Comparison of ENCODE assay signal across 10 cellular contexts in the genomic region with DNA sequence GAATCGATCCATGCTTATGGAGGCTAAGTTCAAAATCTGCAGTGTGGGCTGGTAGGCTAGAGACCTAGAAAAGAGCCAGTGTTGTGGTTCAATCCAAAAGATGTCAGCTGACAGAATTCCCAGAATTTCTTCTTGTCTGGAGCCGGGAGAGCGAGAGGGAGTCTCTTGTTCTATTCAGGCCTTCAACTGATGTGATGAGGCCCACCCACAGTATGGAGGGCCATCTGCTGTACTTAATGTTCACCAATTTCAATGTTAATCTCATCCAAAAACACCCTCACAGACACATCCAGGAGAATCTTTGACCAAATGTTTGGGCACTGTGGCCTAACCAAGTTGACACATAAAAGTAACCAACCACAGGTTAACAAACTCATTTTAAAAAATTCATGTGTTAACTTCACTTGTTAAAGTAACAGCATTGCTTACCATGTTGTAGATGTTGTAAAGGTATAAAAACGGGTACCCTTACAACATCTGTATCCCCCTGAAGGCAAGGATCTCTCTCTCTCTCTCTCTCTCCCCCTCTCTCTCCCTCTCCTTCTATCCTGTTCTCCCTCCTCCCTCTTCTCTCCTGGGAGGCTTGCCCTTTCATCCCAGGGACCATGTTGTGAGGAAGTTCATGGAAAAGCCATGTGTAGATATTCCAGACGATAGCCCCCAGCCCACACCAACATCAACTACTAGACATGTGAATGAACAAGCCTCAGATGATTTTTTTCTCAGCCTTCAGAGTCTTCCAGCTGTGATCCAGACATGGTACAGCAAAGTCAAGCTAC.
A peak's percentile ranks its signal among the peaks of the same experiment; 100 is the strongest.
DNase-seq lines count a peak whose midpoint lies in the region; ATAC-seq and TF ChIP-seq lines count a peak whose summit lies in the region.
"Had no signal": no experiment of that assay in that cellular context is flagged by ENCODE, and none has a peak within 500 bp of the region (broad histone marks: within the 10 kb centered on the region; RNA-seq: fewer than 3 reads in every experiment).

No MANE protein-coding gene starts in this region.

- peak overlapping the region; percentile 54; the same call in 1 of the 2 replicates for H2AFZ ChIP-seq in OCI-LY3 (ENCODE audit: low read depth, low read length)

- no peaks in the 10 kb centered on the region for H3K36me3 Mint-ChIP-seq in CD4-positive, CD25-positive, alpha-beta regulatory T cell
- H3K36me3 Mint-ChIP-seq in progenitor cell of endocrine pancreas (ENCODE audit: insufficient read depth): no peaks in the 10 kb centered on the region

- no peaks in the 10 kb centered on the region for H3K27me3 Mint-ChIP-seq in CD4-positive, CD25-positive, alpha-beta regulatory T cell
- no peaks in the 10 kb centered on the region for H3K27me3 Mint-ChIP-seq in progenitor cell of endocrine pancreas

- H3K27ac Mint-ChIP-seq in CD4-positive, CD25-positive, alpha-beta regulatory T cell: peak overlapping the region; percentile 95 to 98 (median 97)
- peak overlapping the region; percentile 96 for H3K27ac Mint-ChIP-seq in progenitor cell of endocrine pancreas

- ATAC-seq in CD4-positive, CD25-positive, alpha-beta regulatory T cell (ENCODE audit: low read depth in 2 of 2): no peak
- ATAC-seq in GM21447 (IDR thresholded peaks at IDR 0.05; ENCODE audit: unreplicated experiment) (no peak), GM19023 (IDR thresholded peaks at IDR 0.05; ENCODE audit: unreplicated experiment) (no peak), HG03097 (IDR thresholded peaks at IDR 0.05; ENCODE audit: low FRiP score, unreplicated experiment) (no peak)

- DNase-seq in CD4-positive, CD25-positive, alpha-beta regulatory T cell: no peak
- no peak for DNase-seq in effector memory CD4-positive, alpha-beta T cell
- DNase-seq in progenitor cell of endocrine pancreas (ENCODE audit: low spot score, unreplicated experiment): no peak
- DNase-seq in foreskin fibroblast: no peak
- DNase-seq: GDM1, Kasumi-1 had no signal

- no peaks in the 10 kb centered on the region for H4K20me1 ChIP-seq in OCI-LY3 (ENCODE audit: insufficient read depth, low read length)

- H3K9me3 ChIP-seq in CD4-positive, CD25-positive, alpha-beta regulatory T cell (ENCODE audit: control insufficient read depth in 2 of 2, low read length in 2 of 2): no peaks in the 10 kb centered on the region
- no peaks in the 10 kb centered on the region for H3K9me3 ChIP-seq in OCI-LY3 (ENCODE audit: insufficient read depth, low read length)
- no peaks in the 10 kb centered on the region for H3K9me3 ChIP-seq in effector memory CD4-positive, alpha-beta T cell (ENCODE audit: control insufficient read depth, low read length)

- no peak for TF ChIP-seq CTCF in OCI-LY3 (IDR thresholded peaks at IDR 0.05; ENCODE audit: low read depth, low read length)
- no peak for TF ChIP-seq CTCF in progenitor cell of endocrine pancreas (IDR thresholded peaks at IDR 0.05; ENCODE audit: unreplicated experiment)
- no peak for TF ChIP-seq CTCF in foreskin fibroblast (IDR thresholded peaks at IDR 0.05; ENCODE audit: low read depth, low read length)

- no peaks in the 10 kb centered on the region for H3K27me3 ChIP-seq in CD4-positive, CD25-positive, alpha-beta regulatory T cell (ENCODE audit: control insufficient read depth, insufficient read depth, low read length)
- no peaks in the 10 kb centered on the region for H3K27me3 ChIP-seq in OCI-LY3 (ENCODE audit: low read depth, low read length)
- H3K27me3 ChIP-seq in effector memory CD4-positive, alpha-beta T cell (replicated peaks; ENCODE audit: control insufficient read depth, insufficient read depth, low read length, poor library complexity, severe bottlenecking): no peaks in the 10 kb centered on the region

- H3K9me3 Mint-ChIP-seq in CD4-positive, CD25-positive, alpha-beta regulatory T cell: no peaks in the 10 kb centered on the region
- H3K9me3 Mint-ChIP-seq in progenitor cell of endocrine pancreas (ENCODE audit: low read depth): no peaks in the 10 kb centered on the region

- no peak overlapping the region for H3K9ac ChIP-seq in OCI-LY3 (ENCODE audit: low read length)

- H3K4me3 ChIP-seq in CD4-positive, CD25-positive, alpha-beta regulatory T cell (ENCODE audit: low read depth, low read length): no peak overlapping the region
- H3K4me3 ChIP-seq in OCI-LY3 (ENCODE audit: low read length) (no peak overlapping the region), foreskin fibroblast (ENCODE audit: low read depth in 1 of 2, low read length in 2 of 2) (no peak overlapping the region)
- H3K4me3 ChIP-seq in effector memory CD4-positive, alpha-beta T cell (ENCODE audit: insufficient read depth, low read depth, low read length, poor library complexity, severe bottlenecking): no peak overlapping the region

- no peaks in the 10 kb centered on the region for H3K79me2 ChIP-seq in OCI-LY3 (ENCODE audit: low read length)

- H3K4me1 Mint-ChIP-seq in CD4-positive, CD25-positive, alpha-beta regulatory T cell: peaks cover 16 to 62% (median 39%) of the 10 kb centered on the region in 4 donors
- H3K4me1 Mint-ChIP-seq in progenitor cell of endocrine pancreas (ENCODE audit: low read depth): peaks cover 30% of the 10 kb centered on the region

- peak overlapping the region; percentile 90 for H3K27ac ChIP-seq in CD4-positive, CD25-positive, alpha-beta regulatory T cell (ENCODE audit: insufficient read depth, low read length, poor library complexity, severe bottlenecking)
- peak overlapping the region; percentile 88; the same call in 1 of the 2 replicates for H3K27ac ChIP-seq in OCI-LY3 (ENCODE audit: low read length)
- peak overlapping the region; percentile 88 for H3K27ac ChIP-seq in effector memory CD4-positive, alpha-beta T cell (ENCODE audit: insufficient read depth, low read length, poor library complexity, severe bottlenecking)

- peak overlapping the region in 3 of 4 donors; percentile 48 to 69 (median 66) for H3K4me3 Mint-ChIP-seq in CD4-positive, CD25-positive, alpha-beta regulatory T cell
- H3K4me3 Mint-ChIP-seq in progenitor cell of endocrine pancreas (ENCODE audit: low read depth): no peak overlapping the region

- no peaks in the 10 kb centered on the region for H3K36me3 ChIP-seq in CD4-positive, CD25-positive, alpha-beta regulatory T cell (ENCODE audit: control insufficient read depth, insufficient read depth, low read length)
- no peaks in the 10 kb centered on the region for H3K36me3 ChIP-seq in OCI-LY3 (replicated peaks; ENCODE audit: low read depth, low read length)
- no peaks in the 10 kb centered on the region for H3K36me3 ChIP-seq in effector memory CD4-positive, alpha-beta T cell (ENCODE audit: control insufficient read depth, insufficient read depth, low read length)

- H3K4me2 ChIP-seq in OCI-LY3 (ENCODE audit: low read length): peak overlapping the region; percentile 88

- peaks cover 34% of the 10 kb centered on the region for H3K4me1 ChIP-seq in CD4-positive, CD25-positive, alpha-beta regulatory T cell (ENCODE audit: control insufficient read depth, insufficient read depth, low read length, poor library complexity, severe bottlenecking)
- H3K4me1 ChIP-seq in OCI-LY3 (ENCODE audit: low read length): peaks cover 34% of the 10 kb centered on the region
- peaks cover 33% of the 10 kb centered on the region for H3K4me1 ChIP-seq in effector memory CD4-positive, alpha-beta T cell (ENCODE audit: control insufficient read depth, insufficient read depth, low read length, poor library complexity, severe bottlenecking)
